In the genomic region with DNA sequence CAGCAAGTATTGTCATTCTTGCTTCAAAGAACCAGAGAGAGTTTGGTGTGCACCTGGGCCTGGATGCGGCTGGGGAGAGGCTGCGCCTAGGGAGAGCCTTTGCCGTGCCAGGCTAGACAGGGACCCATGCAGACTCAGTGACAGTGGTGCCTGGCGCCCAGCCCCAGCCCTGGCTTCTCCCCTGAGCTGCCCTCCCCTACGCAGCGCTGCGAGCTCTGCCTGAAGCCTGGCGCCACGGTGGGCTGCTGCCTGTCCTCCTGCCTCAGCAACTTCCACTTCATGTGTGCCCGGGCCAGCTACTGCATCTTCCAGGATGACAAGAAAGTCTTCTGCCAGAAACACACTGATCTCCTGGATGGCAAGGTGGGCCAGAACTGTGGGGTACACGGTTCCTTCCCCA, we compare ENCODE assay signal across 25 cellular contexts.
"Had no signal": no experiment of that assay in that cellular context is flagged by ENCODE, and none has a peak within 500 bp of the region (broad histone marks: within the 10 kb centered on the region; RNA-seq: fewer than 3 reads in every experiment).

No MANE protein-coding gene starts in this region.

- ATAC-seq: esophagus mucosa; heart right ventricle; left lung; lower lobe of right lung; natural killer cell treated with Interleukin-12 subunit alpha and Interleukin-12 subunit beta and Interleukin-15 and Interleukin-18, amount 100 ng/mL, for 72 hours; right lobe of liver; stimulated activated naive B cell treated with anti-CD40 and anti-IgM and Interleukin-4, amounts not matched to agents 10 μg/mL and 1 μg/mL and 100 μg/mL, for 72 hours; upper lobe of right lung had no signal

- H3K4me1 ChIP-seq: heart right ventricle, left lung, lower lobe of right lung, neural progenitor cell, parathyroid adenoma, right lobe of liver, spleen, thyroid gland, upper lobe of right lung, vagina had no signal

- H3K4me3 Mint-ChIP-seq: memory B cell; mesothelial cell of epicardium; natural killer cell treated with Interleukin-12 subunit alpha and Interleukin-12 subunit beta and Interleukin-15 and Interleukin-18, amount 100 ng/mL, for 72 hours; neural progenitor cell; stimulated activated naive B cell treated with anti-CD40 and anti-IgM and Interleukin-4, amounts not matched to agents 10 μg/mL and 1 μg/mL and 100 μg/mL, for 72 hours had no signal

- H3K27me3 ChIP-seq: dorsolateral prefrontal cortex, heart right ventricle, left lung, neural progenitor cell, right lobe of liver, spleen, thyroid gland, upper lobe of right lung, vagina had no signal

- H3K27me3 Mint-ChIP-seq: memory B cell; natural killer cell treated with Interleukin-12 subunit alpha and Interleukin-12 subunit beta and Interleukin-15 and Interleukin-18, amount 100 ng/mL, for 72 hours; stimulated activated naive B cell treated with anti-CD40 and anti-IgM and Interleukin-4, amounts not matched to agents 10 μg/mL and 1 μg/mL and 100 μg/mL, for 72 hours had no signal

- H3K9me3 Mint-ChIP-seq: memory B cell; mesothelial cell of epicardium; natural killer cell treated with Interleukin-12 subunit alpha and Interleukin-12 subunit beta and Interleukin-15 and Interleukin-18, amount 100 ng/mL, for 72 hours; neural progenitor cell; stimulated activated naive B cell treated with anti-CD40 and anti-IgM and Interleukin-4, amounts not matched to agents 10 μg/mL and 1 μg/mL and 100 μg/mL, for 72 hours had no signal

- H3K27ac Mint-ChIP-seq: mesothelial cell of epicardium; natural killer cell treated with Interleukin-12 subunit alpha and Interleukin-12 subunit beta and Interleukin-15 and Interleukin-18, amount 100 ng/mL, for 72 hours; neural progenitor cell; stimulated activated naive B cell treated with anti-CD40 and anti-IgM and Interleukin-4, amounts not matched to agents 10 μg/mL and 1 μg/mL and 100 μg/mL, for 72 hours had no signal

- H3K4me1 Mint-ChIP-seq: mesothelial cell of epicardium, neural progenitor cell had no signal

- H3K36me3 ChIP-seq: neural progenitor cell had no signal

- DNase-seq: cortex of kidney; dorsolateral prefrontal cortex; effector CD8-positive, alpha-beta T cell; heart right ventricle; hypothalamus; islet precursor cell; left lung; lower lobe of right lung; occipital lobe; spleen; stimulated activated CD4-positive, alpha-beta T cell treated with anti-CD3 and anti-CD28 coated beads, Interleukin-15, amount 100 ng/mL, for 24 hours; stimulated activated CD4-positive, alpha-beta T cell treated with anti-CD3 and anti-CD28 coated beads, Interleukin-1b, Interleukin-23, amount 100 ng/mL, for 48 hours; stimulated activated CD4-positive, alpha-beta T cell treated with anti-CD3 and anti-CD28 coated beads, Interleukin-4, amount 100 ng/mL, for 24 hours; stimulated activated naive B cell treated with anti-CD40 and anti-IgM and Interleukin-4, amounts not matched to agents 10 μg/mL and 1 μg/mL and 100 μg/mL, for 72 hours; thyroid gland; upper lobe of right lung had no signal

- H3K27ac ChIP-seq: heart right ventricle, left lung, lower lobe of right lung, neural progenitor cell, parathyroid adenoma, prostate gland, right lobe of liver, spleen, thyroid gland, upper lobe of right lung, vagina had no signal

- H3K9me3 ChIP-seq: heart right ventricle, left lung, lower lobe of right lung, prostate gland, right lobe of liver, spleen, thyroid gland, upper lobe of right lung, vagina had no signal

- H3K4me3 ChIP-seq: dorsolateral prefrontal cortex, heart right ventricle, left lung, lower lobe of right lung, neural progenitor cell, prostate gland, right lobe of liver, spleen, thyroid gland, upper lobe of right lung, vagina had no signal
